In the genomic region with DNA sequence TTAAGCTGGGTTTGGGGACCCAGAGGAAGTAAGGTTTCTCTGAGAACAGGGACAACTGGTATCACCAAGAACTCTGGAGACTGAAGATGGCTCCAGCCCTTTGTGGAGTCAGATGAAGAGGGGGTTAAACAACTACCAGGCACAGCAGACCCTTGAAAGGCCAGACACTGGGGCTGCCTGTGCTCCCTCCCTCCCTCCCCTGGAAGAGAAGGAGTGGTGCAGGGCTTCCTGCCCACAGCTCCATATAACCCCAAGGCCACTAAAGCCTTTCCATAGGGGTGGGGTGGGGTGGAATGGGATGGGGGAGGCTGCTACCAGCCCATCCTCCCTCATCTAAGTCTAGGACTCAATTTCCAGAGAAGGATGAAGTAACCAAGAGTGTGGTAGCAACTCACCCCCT, we compare ENCODE assay signal across 14 cellular contexts.
DNase-seq lines count a peak whose midpoint lies in the region; ATAC-seq and TF ChIP-seq lines count a peak whose summit lies in the region.
"Had no signal": no experiment of that assay in that cellular context is flagged by ENCODE, and none has a peak within 500 bp of the region (broad histone marks: within the 10 kb centered on the region; RNA-seq: fewer than 3 reads in every experiment).

No MANE protein-coding gene starts in this region.

- H3K27ac ChIP-seq in CD8-positive, alpha-beta T cell (ENCODE audit: low read depth, low read length) = no peak overlapping the region
- H3K27ac ChIP-seq in HEK293 (ENCODE audit: extremely low read depth, low read depth, low read length) (no peak overlapping the region), neural progenitor cell (no peak overlapping the region)
- H3K27ac ChIP-seq: PC-9 had no signal

- TF ChIP-seq CTCF in CD8-positive, alpha-beta T cell (IDR thresholded peaks at IDR 0.05) = no peak
- TF ChIP-seq CTCF in HEK293 (tag by site-specific recombination; IDR thresholded peaks at IDR 0.05) (no peak), neural progenitor cell (IDR thresholded peaks at IDR 0.05) (peak; percentile 9), mucosa of descending colon (IDR thresholded peaks at IDR 0.05) (no peak)

- no peaks in the 10 kb centered on the region for H3K9me3 ChIP-seq in CD8-positive, alpha-beta T cell (ENCODE audit: low read length)
- H3K9me3 ChIP-seq in HEK293 (ENCODE audit: control insufficient read depth, insufficient read depth, low read depth, low read length) (no peaks in the 10 kb centered on the region), neural progenitor cell (ENCODE audit: low read depth) (no peaks in the 10 kb centered on the region), mucosa of descending colon (no peaks in the 10 kb centered on the region)

- H3K27me3 Mint-ChIP-seq in activated CD8-positive, alpha-beta memory T cell treated with anti-CD3 and anti-CD28 coated beads, Interleukin-2, amount 10 ng/mL, durations not matched to agents 7 days and 5 days = no peaks in the 10 kb centered on the region
- H3K27me3 Mint-ChIP-seq in CD8-positive, alpha-beta T cell (ENCODE audit: low read depth) = no peaks in the 10 kb centered on the region
- H3K27me3 Mint-ChIP-seq in neural progenitor cell (ENCODE audit: insufficient read depth, low read depth) = peaks cover 4% of the 10 kb centered on the region

- H3K4me3 ChIP-seq in CD8-positive, alpha-beta T cell (ENCODE audit: low read depth, low read length) = no peak overlapping the region
- H3K4me3 ChIP-seq in HEK293 (ENCODE audit: low read depth, low read length) (no peak overlapping the region), neural progenitor cell (no peak overlapping the region), mucosa of descending colon (no peak overlapping the region)
- H3K4me3 ChIP-seq: PC-9 had no signal

- H3K4me1 ChIP-seq in CD8-positive, alpha-beta T cell (ENCODE audit: insufficient read depth, low read length) = peaks cover under 1% of the 10 kb centered on the region
- H3K4me1 ChIP-seq in HEK293 (ENCODE audit: control insufficient read depth, insufficient read depth, low read length) = no peaks in the 10 kb centered on the region
- peaks cover 22% of the 10 kb centered on the region for H3K4me1 ChIP-seq in neural progenitor cell
- H3K4me1 ChIP-seq in mucosa of descending colon (ENCODE audit: low read depth) = no peaks in the 10 kb centered on the region

- H3K79me2 ChIP-seq in neural progenitor cell (ENCODE audit: low read depth) = no peaks in the 10 kb centered on the region

- peaks cover 5% of the 10 kb centered on the region for H3K4me1 Mint-ChIP-seq in activated CD8-positive, alpha-beta memory T cell treated with anti-CD3 and anti-CD28 coated beads, Interleukin-2, amount 10 ng/mL, durations not matched to agents 7 days and 5 days
- peaks cover 6% of the 10 kb centered on the region for H3K4me1 Mint-ChIP-seq in CD8-positive, alpha-beta T cell (ENCODE audit: low read depth)
- peaks cover 19% of the 10 kb centered on the region for H3K4me1 Mint-ChIP-seq in neural progenitor cell

- CTCF ChIA-PET in activated CD8-positive, alpha-beta memory T cell treated with anti-CD3 and anti-CD28 coated beads, Interleukin-2, amount 10 ng/mL, durations not matched to agents 7 days and 5 days (lab: Charles Lee) = interaction anchor here (1.6 kb wide), 1 partner anchor 436 kb away, joined by 8 read pairs; no protein-coding TSS in a partner anchor
- CTCF ChIA-PET in CD8-positive, alpha-beta T cell (lab: Charles Lee) = interaction anchor here (2.7 kb wide), 1 partner anchor 81 kb away, joined by 8 read pairs; no protein-coding TSS in a partner anchor
- CTCF ChIA-PET in HEK293 (lab: Yijun Ruan, JAX) = interaction anchor here (0.7 to 2.1 kb wide), 4 partner anchors 61 to 325 kb away, joined by 3 to 12 read pairs (median 4); no protein-coding TSS in a partner anchor

- peak; percentile 17 for DNase-seq in activated CD8-positive, alpha-beta memory T cell treated with anti-CD3 and anti-CD28 coated beads for 24 hours
- DNase-seq in activated CD8-positive, alpha-beta memory T cell treated with anti-CD3 and anti-CD28 coated beads, Interleukin-2, amount 10 ng/mL, durations not matched to agents 7 days and 5 days = no peak
- peak in 1 of 7 experiments; percentile 7 for DNase-seq in CD8-positive, alpha-beta T cell
- DNase-seq in neural progenitor cell (ENCODE audit: low spot score) (no peak), iPS-NIHi7 (ENCODE audit: extremely low spot score) (no peak), mucosa of descending colon (no peak)
- DNase-seq: Calu3, DMS79, NCI-H1436, NCI-H2029 treated with DMSO at 0.1 percent for 48 hours, NCI-H510A treated with DMSO at 0.1 percent for 48 hours, PC-9 had no signal

- peaks cover 14% of the 10 kb centered on the region for H4K20me1 ChIP-seq in neural progenitor cell (ENCODE audit: low read depth)

- intact Hi-C loops in CD8-positive, alpha-beta T cell (cut with DNase I, micrococcal nuclease) = no loop called here
- intact Hi-C loops in mucosa of descending colon (cut with DNase I, micrococcal nuclease) = loop anchor here in 1 of 2 donors (10.0 kb wide), 2 partner anchors 66 to 434 kb away; partner anchors contain the start of gene CCDC182

- H3K36me3 ChIP-seq in CD8-positive, alpha-beta T cell (ENCODE audit: insufficient read depth, low read length) = no peaks in the 10 kb centered on the region
- H3K36me3 ChIP-seq in HEK293 (ENCODE audit: control insufficient read depth in 2 of 2, insufficient read depth in 1 of 2, low read length in 2 of 2) (peaks cover 0 to 6% of the 10 kb centered on the region in 2 experiments; a peak in 1 of 3 replicates), neural progenitor cell (no peaks in the 10 kb centered on the region), mucosa of descending colon (ENCODE audit: low read depth) (no peaks in the 10 kb centered on the region)

- H3K36me3 Mint-ChIP-seq in activated CD8-positive, alpha-beta memory T cell treated with anti-CD3 and anti-CD28 coated beads, Interleukin-2, amount 10 ng/mL, durations not matched to agents 7 days and 5 days = peaks cover 1% of the 10 kb centered on the region
- H3K36me3 Mint-ChIP-seq in CD8-positive, alpha-beta T cell = peaks cover 44% of the 10 kb centered on the region
- H3K36me3 Mint-ChIP-seq in neural progenitor cell = peaks cover 41% of the 10 kb centered on the region

- no peak overlapping the region for H2AFZ ChIP-seq in neural progenitor cell (replicated peaks)
- H2AFZ ChIP-seq: PC-9 had no signal

- no peak overlapping the region for H3K27ac Mint-ChIP-seq in activated CD8-positive, alpha-beta memory T cell treated with anti-CD3 and anti-CD28 coated beads, Interleukin-2, amount 10 ng/mL, durations not matched to agents 7 days and 5 days
- peak overlapping the region; percentile 45 for H3K27ac Mint-ChIP-seq in CD8-positive, alpha-beta T cell
- no peak overlapping the region for H3K27ac Mint-ChIP-seq in neural progenitor cell

- no peaks in the 10 kb centered on the region for H3K9me3 Mint-ChIP-seq in activated CD8-positive, alpha-beta memory T cell treated with anti-CD3 and anti-CD28 coated beads, Interleukin-2, amount 10 ng/mL, durations not matched to agents 7 days and 5 days (ENCODE audit: low read depth)
- no peaks in the 10 kb centered on the region for H3K9me3 Mint-ChIP-seq in CD8-positive, alpha-beta T cell
- H3K9me3 Mint-ChIP-seq in neural progenitor cell = no peaks in the 10 kb centered on the region

- no peak overlapping the region for H3K4me3 Mint-ChIP-seq in activated CD8-positive, alpha-beta memory T cell treated with anti-CD3 and anti-CD28 coated beads, Interleukin-2, amount 10 ng/mL, durations not matched to agents 7 days and 5 days
- no peak overlapping the region for H3K4me3 Mint-ChIP-seq in CD8-positive, alpha-beta T cell
- H3K4me3 Mint-ChIP-seq in neural progenitor cell = no peak overlapping the region

- H3K9ac ChIP-seq in neural progenitor cell = no peak overlapping the region

- no peak for ATAC-seq in activated CD8-positive, alpha-beta memory T cell treated with anti-CD3 and anti-CD28 coated beads, Interleukin-2, amount 10 ng/mL, durations not matched to agents 7 days and 5 days
- ATAC-seq in CD8-positive, alpha-beta T cell = no peak
- ATAC-seq in mucosa of descending colon (no peak), GM18873 (IDR thresholded peaks at IDR 0.05; ENCODE audit: low FRiP score, unreplicated experiment) (no peak)

- peaks cover 37% of the 10 kb centered on the region for H3F3A ChIP-seq in neural progenitor cell (ENCODE audit: low read depth)

- POLR2A ChIA-PET in CD8-positive, alpha-beta T cell (lab: Charles Lee) = no interaction called here
- POLR2A ChIA-PET in HEK293 (lab: Yijun Ruan, JAX) = no interaction called here

- H3K27me3 ChIP-seq in CD8-positive, alpha-beta T cell (ENCODE audit: insufficient read depth, low read length) = no peaks in the 10 kb centered on the region
- no peaks in the 10 kb centered on the region for H3K27me3 ChIP-seq in neural progenitor cell

- no peak overlapping the region for H3K4me2 ChIP-seq in neural progenitor cell
- H3K4me2 ChIP-seq: PC-9 had no signal

TF ChIP-seq in HEK293, 187 proteins besides CTCF, POLR2A, EP300 and RAD21 (continues in another document):
- TF ChIP-seq, protein P1, sequence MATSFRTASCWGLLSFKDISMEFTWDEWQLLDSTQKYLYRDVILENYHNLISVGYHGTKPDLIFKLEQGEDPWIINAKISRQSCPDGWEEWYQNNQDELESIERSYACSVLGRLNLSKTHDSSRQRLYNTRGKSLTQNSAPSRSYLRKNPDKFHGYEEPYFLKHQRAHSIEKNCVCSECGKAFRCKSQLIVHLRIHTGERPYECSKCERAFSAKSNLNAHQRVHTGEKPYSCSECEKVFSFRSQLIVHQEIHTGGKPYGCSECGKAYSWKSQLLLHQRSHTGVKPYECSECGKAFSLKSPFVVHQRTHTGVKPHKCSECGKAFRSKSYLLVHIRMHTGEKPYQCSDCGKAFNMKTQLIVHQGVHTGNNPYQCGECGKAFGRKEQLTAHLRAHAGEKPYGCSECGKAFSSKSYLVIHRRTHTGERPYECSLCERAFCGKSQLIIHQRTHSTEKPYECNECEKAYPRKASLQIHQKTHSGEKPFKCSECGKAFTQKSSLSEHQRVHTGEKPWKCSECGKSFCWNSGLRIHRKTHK (tag by site-specific recombination; IDR thresholded peaks at IDR 0.05) = no peak
- TF ChIP-seq ZNF114 (tag by site-specific recombination; IDR thresholded peaks at IDR 0.05) = no peak
- TF ChIP-seq ZNF302 (tag by site-specific recombination; IDR thresholded peaks at IDR 0.05; ENCODE audit: low read depth) = no peak
- TF ChIP-seq ZNF211 (tag by site-specific recombination; IDR thresholded peaks at IDR 0.05; ENCODE audit: low read depth) = no peak
- TF ChIP-seq ZNF530 (tag by site-specific recombination; IDR thresholded peaks at IDR 0.05; ENCODE audit: low read depth) = no peak
